ENCODE assay signal across 9 cellular contexts in genomic region chr11:118870396-118871343, GRCh38. TPM values are rescaled to one million over a fixed set of nuclear protein-coding genes. Genes with fewer than 3 reads are reported as not detected.
DNase-seq lines count a peak whose midpoint lies in the region; ATAC-seq and TF ChIP-seq lines count a peak whose summit lies in the region.
"Had no signal": no experiment of that assay in that cellular context is flagged by ENCODE, and none has a peak within 500 bp of the region (broad histone marks: within the 10 kb centered on the region; RNA-seq: fewer than 3 reads in every experiment).

No MANE protein-coding gene starts in this region.

- no peaks in the 10 kb centered on the region for H3K36me3 Mint-ChIP-seq in activated T-helper 2 cell treated with anti-CD3 and anti-CD28 coated beads, Interferon-gamma antibody, Interleukin-2, Interleukin-4, amounts not matched to agents 10 μg/mL and 5 μg/mL and 100 μg/mL, durations not matched to agents 14 hours and 24 hours and 36 hours (ENCODE audit: low read depth)

- H3K36me3 ChIP-seq in right atrium auricular region, result no peaks in the 10 kb centered on the region

- H3K27ac ChIP-seq in right atrium auricular region, result peak overlapping the region; percentile 86 to 93

- DNase-seq in AG04449 (ENCODE audit: low read depth, low spot score) (no peak), right atrium auricular region (ENCODE audit: low spot score) (no peak), retina (peak; percentile 82), NCI-H226 (no peak)
- no peak for DNase-seq in activated T-helper 2 cell treated with anti-CD3 and anti-CD28 coated beads, Interferon-gamma antibody, Interleukin-2, Interleukin-4, amounts not matched to agents 10 μg/mL and 5 μg/mL and 100 μg/mL, durations not matched to agents 14 hours and 24 hours and 36 hours (ENCODE audit: low spot score)
- DNase-seq in central memory CD4-positive, alpha-beta T cell, result no peak

- CTCF ChIA-PET in AG04449 (lab: Yijun Ruan, JAX), result interaction anchor here (0.8 to 1.6 kb wide), 4 partner anchors 13 to 180 kb away, joined by 3 to 4 read pairs (median 4); partner anchors contain the start of genes CXCR5 and DDX6

- intact Hi-C loops in activated T-helper 2 cell treated with anti-CD3 and anti-CD28 coated beads, Interferon-gamma antibody, Interleukin-2, Interleukin-4, amounts not matched to agents 10 μg/mL and 5 μg/mL and 100 μg/mL, durations not matched to agents 14 hours and 24 hours and 36 hours (cut with micrococcal nuclease), result loop anchor here (1.0 kb wide), 2 partner anchors 12 to 78 kb away; no protein-coding TSS in a partner anchor

- H3K4me1 ChIP-seq in right atrium auricular region, result peaks cover 0 to 16% of the 10 kb centered on the region in 2 donors

- H3K9me3 ChIP-seq in right atrium auricular region, result no peaks in the 10 kb centered on the region

- peaks cover 40% of the 10 kb centered on the region for H3K4me1 Mint-ChIP-seq in activated T-helper 2 cell treated with anti-CD3 and anti-CD28 coated beads, Interferon-gamma antibody, Interleukin-2, Interleukin-4, amounts not matched to agents 10 μg/mL and 5 μg/mL and 100 μg/mL, durations not matched to agents 14 hours and 24 hours and 36 hours (ENCODE audit: low read depth)

- peak overlapping the region; percentile 61 for H3K4me3 Mint-ChIP-seq in activated T-helper 2 cell treated with anti-CD3 and anti-CD28 coated beads, Interferon-gamma antibody, Interleukin-2, Interleukin-4, amounts not matched to agents 10 μg/mL and 5 μg/mL and 100 μg/mL, durations not matched to agents 14 hours and 24 hours and 36 hours (ENCODE audit: low read depth)

- peak; percentile 55 for ATAC-seq in GM18867 (IDR thresholded peaks at IDR 0.05; ENCODE audit: unreplicated experiment)
- ATAC-seq in HG03439 (IDR thresholded peaks at IDR 0.05; ENCODE audit: unreplicated experiment), result peak; percentile 37

- TF ChIP-seq CTCF in AG04449 (IDR thresholded peaks at IDR 0.05; ENCODE audit: insufficient read depth, low read length, missing control alignments), result peak; percentile 27
- peak in 1 of 2 donors; percentile 42 for TF ChIP-seq CTCF in right atrium auricular region (IDR thresholded peaks at IDR 0.05)

- POLR2A ChIA-PET in AG04449 (lab: Yijun Ruan, JAX), result interaction anchor here (0.6 to 1.5 kb wide), 3 partner anchors 11 to 38 kb away, joined by 3 to 6 read pairs (median 3); no protein-coding TSS in a partner anchor

- H3K9me3 Mint-ChIP-seq in activated T-helper 2 cell treated with anti-CD3 and anti-CD28 coated beads, Interferon-gamma antibody, Interleukin-2, Interleukin-4, amounts not matched to agents 10 μg/mL and 5 μg/mL and 100 μg/mL, durations not matched to agents 14 hours and 24 hours and 36 hours, result no peaks in the 10 kb centered on the region

- H3K27me3 Mint-ChIP-seq in activated T-helper 2 cell treated with anti-CD3 and anti-CD28 coated beads, Interferon-gamma antibody, Interleukin-2, Interleukin-4, amounts not matched to agents 10 μg/mL and 5 μg/mL and 100 μg/mL, durations not matched to agents 14 hours and 24 hours and 36 hours (ENCODE audit: low read depth), result no peaks in the 10 kb centered on the region

- H3K27me3 ChIP-seq in right atrium auricular region, result no peaks in the 10 kb centered on the region

- H3K27ac Mint-ChIP-seq in activated T-helper 2 cell treated with anti-CD3 and anti-CD28 coated beads, Interferon-gamma antibody, Interleukin-2, Interleukin-4, amounts not matched to agents 10 μg/mL and 5 μg/mL and 100 μg/mL, durations not matched to agents 14 hours and 24 hours and 36 hours, result peak overlapping the region; percentile 94

- H3K4me3 ChIP-seq in AG04449 (ENCODE audit: low read depth, low read length) (no peak overlapping the region), right atrium auricular region (peak overlapping the region in 1 of 2 donors; percentile 24)

RNA-seq across cellular contexts. Expression of gene CXCR5, which starts 13.0 kb away (rescaled TPM):
- total RNA-seq in activated T-helper 2 cell treated with anti-CD3 and anti-CD28 coated beads, Interferon-gamma antibody, Interleukin-2, Interleukin-4, amounts not matched to agents 10 μg/mL and 5 μg/mL and 100 μg/mL, durations not matched to agents 14 hours and 24 hours and 36 hours, result 7.5 and 8.1 TPM in 2 replicates
- under 1 TPM in 1 of 2 donors, not detected in 1; 0.16 TPM for total RNA-seq in right atrium auricular region
- total RNA-seq: glomerular endothelial cell had no signal

RNA-seq across cellular contexts. Expression of gene BCL9L, which starts 55.1 kb away (rescaled TPM):
- 21.9 and 23.7 TPM in 2 replicates for total RNA-seq in activated T-helper 2 cell treated with anti-CD3 and anti-CD28 coated beads, Interferon-gamma antibody, Interleukin-2, Interleukin-4, amounts not matched to agents 10 μg/mL and 5 μg/mL and 100 μg/mL, durations not matched to agents 14 hours and 24 hours and 36 hours
- total RNA-seq in right atrium auricular region, result 10 to 100 TPM; 17.5 to 43.7 TPM
